In genomic region chr16:86614699-86615098, GRCh38 we compare ENCODE assay signal across 1 cellular context.
TF ChIP-seq lines count a peak whose summit lies in the region.

No MANE protein-coding gene starts in this region.

TF ChIP-seq in H1, 55 proteins besides CTCF, POLR2A, EP300 and RAD21:
- TF ChIP-seq SP1 (IDR thresholded peaks at IDR 0.05; ENCODE audit: low read depth, low read length): no peak
- TF ChIP-seq SIX5 (IDR thresholded peaks at IDR 0.05; ENCODE audit: low read depth, low read length): no peak
- no peak for TF ChIP-seq ATF3 (IDR thresholded peaks at IDR 0.05; ENCODE audit: insufficient read depth, low read depth, low read length)
